30 cellular contexts compared by ENCODE assay signal in the genomic region with DNA sequence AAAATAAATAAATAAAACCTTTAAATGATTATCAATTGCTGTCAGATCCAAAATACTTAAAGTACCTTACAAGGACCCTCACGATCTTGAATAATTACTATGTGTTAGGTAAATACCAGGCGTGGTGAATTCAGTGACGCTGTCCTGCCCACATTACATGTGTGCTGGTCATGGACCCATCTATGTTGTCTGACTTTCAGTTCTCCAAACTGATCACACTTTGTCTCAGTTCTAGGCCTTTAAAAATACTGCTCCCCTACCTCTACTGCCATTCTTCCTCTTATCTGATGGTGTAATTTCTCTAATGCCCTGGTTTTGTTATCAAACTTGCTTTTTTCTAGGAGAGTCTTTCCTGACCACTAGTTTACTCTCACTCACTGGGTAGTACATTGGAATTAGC.
"Had no signal": no experiment of that assay in that cellular context is flagged by ENCODE, and none has a peak within 500 bp of the region (broad histone marks: within the 10 kb centered on the region; RNA-seq: fewer than 3 reads in every experiment).

No MANE protein-coding gene starts in this region.

- H3K9me3 ChIP-seq: neutrophil, right lobe of liver, testis, thyroid gland, transverse colon, vagina had no signal

- H3K4me1 ChIP-seq: left lung, lower lobe of right lung, neural progenitor cell, parathyroid adenoma, right atrium auricular region, right lobe of liver, stomach, testis, thyroid gland, transverse colon, upper lobe of left lung, vagina had no signal

- DNase-seq: hippocampal formation; immature natural killer cell; kidney; left colon; left lung; lower lobe of right lung; mammary epithelial cell; mesendoderm; naive B cell; natural killer cell; nephron progenitor cell; occipital lobe; right lobe of liver; stimulated activated CD4-positive, alpha-beta T cell treated with anti-CD3 and anti-CD28 coated beads, Interleukin-1b, Interleukin-23, amount 100 ng/mL, for 48 hours; stimulated activated CD4-positive, alpha-beta T cell treated with anti-CD3 and anti-CD28 coated beads, Interleukin-2, amount 100 ng/mL, for 48 hours; stimulated activated CD4-positive, alpha-beta T cell treated with anti-CD3 and anti-CD28 coated beads, Interleukin-4, amount 100 ng/mL, for 4 hours; stimulated activated CD8-positive, alpha-beta memory T cell treated with anti-CD3 and anti-CD28 coated beads, Interleukin-4, amount 100 ng/mL, for 48 hours; stimulated activated naive B cell treated with anti-CD40 and anti-IgM and Interleukin-4, amounts not matched to agents 10 μg/mL and 1 μg/mL and 100 μg/mL, for 72 hours; stimulated activated naive CD8-positive, alpha-beta T cell treated with anti-CD3 and anti-CD28 coated beads, Interleukin-15, Interleukin-2, amounts not matched to agents 100 U/mL and 50 U/mL, for 24 hours; stomach; testis; thyroid gland; transverse colon; upper lobe of left lung had no signal

- H3K4me3 ChIP-seq: left lung, lower lobe of right lung, neural progenitor cell, right atrium auricular region, right lobe of liver, smooth muscle cell, stomach, testis, thyroid gland, transverse colon, upper lobe of left lung, vagina had no signal

- ATAC-seq: left colon; left lung; lower lobe of right lung; natural killer cell; right lobe of liver; stimulated activated naive B cell treated with anti-CD40 and anti-IgM and Interleukin-4, amounts not matched to agents 10 μg/mL and 1 μg/mL and 100 μg/mL, for 72 hours; stimulated activated naive CD8-positive, alpha-beta T cell treated with anti-CD3 and anti-CD28 coated beads, Interleukin-15, Interleukin-2, amounts not matched to agents 100 U/mL and 50 U/mL, for 24 hours had no signal

- H3K79me2 ChIP-seq: parathyroid adenoma had no signal

- H3K9ac ChIP-seq: neural progenitor cell, parathyroid adenoma had no signal

- H3K27me3 ChIP-seq: left lung, neural progenitor cell, neutrophil, right atrium auricular region, right lobe of liver, stomach, testis, thyroid gland, transverse colon, upper lobe of left lung, vagina had no signal

- H3K4me2 ChIP-seq: neural progenitor cell, smooth muscle cell had no signal

- H3K36me3 ChIP-seq: left lung, lower lobe of right lung, neural progenitor cell, neutrophil, right atrium auricular region, right lobe of liver, stomach, thyroid gland, transverse colon, upper lobe of left lung, vagina had no signal

- H2AFZ ChIP-seq: neural progenitor cell, parathyroid adenoma had no signal

- H3K27ac ChIP-seq: left lung, lower lobe of right lung, neural progenitor cell, neutrophil, parathyroid adenoma, right atrium auricular region, right lobe of liver, stomach, testis, thyroid gland, transverse colon, upper lobe of left lung, vagina had no signal
